In the genomic region with DNA sequence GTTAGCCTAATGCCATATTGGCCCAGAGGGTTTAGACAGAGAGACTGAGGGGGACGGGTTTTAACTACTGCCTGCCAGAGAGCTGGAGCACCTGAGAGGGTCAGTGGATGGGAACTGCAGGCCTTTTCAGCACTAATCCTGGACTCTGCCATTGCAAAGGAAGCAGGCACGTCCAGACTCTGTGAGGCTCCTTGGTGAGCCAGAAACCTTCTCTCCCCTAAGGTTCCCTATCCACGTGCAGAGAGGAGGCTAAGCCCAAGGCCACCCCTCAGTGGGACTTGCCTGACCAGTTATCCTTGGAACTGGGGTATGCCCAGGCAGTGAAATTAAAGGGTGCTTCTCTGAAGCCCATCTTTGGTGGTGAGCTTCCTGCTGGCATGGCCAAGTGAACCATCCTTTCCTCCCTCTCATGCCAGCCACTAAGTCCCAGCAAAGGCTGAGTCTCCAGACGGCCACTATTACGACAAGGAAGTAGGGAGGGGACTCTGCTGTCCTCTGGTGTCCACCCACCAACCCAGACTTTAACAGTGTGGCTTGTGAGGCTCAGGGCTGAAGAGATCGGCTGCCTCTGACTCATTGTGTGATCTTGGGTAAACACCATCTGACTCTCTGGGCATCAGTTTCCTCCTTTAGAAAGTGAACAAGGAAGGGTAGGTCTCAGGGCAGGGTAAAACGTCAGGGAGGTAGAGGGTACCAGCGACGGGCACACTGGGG, we compare ENCODE assay signal across 1 cellular context.
TF ChIP-seq lines count a peak whose summit lies in the region.

No MANE protein-coding gene starts in this region.

TF ChIP-seq in IMR-90, 13 proteins besides CTCF, POLR2A, EP300 and RAD21 (continued from another document):
- TF ChIP-seq, protein P1, sequence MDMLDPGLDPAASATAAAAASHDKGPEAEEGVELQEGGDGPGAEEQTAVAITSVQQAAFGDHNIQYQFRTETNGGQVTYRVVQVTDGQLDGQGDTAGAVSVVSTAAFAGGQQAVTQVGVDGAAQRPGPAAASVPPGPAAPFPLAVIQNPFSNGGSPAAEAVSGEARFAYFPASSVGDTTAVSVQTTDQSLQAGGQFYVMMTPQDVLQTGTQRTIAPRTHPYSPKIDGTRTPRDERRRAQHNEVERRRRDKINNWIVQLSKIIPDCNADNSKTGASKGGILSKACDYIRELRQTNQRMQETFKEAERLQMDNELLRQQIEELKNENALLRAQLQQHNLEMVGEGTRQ (IDR thresholded peaks at IDR 0.05; ENCODE audit: low read depth, low read length) = peak; percentile 18; the same call in 1 of the 2 replicates
- TF ChIP-seq MXI1 (IDR thresholded peaks at IDR 0.05; ENCODE audit: borderline replicate concordance, low read depth, low read length) = no peak
- TF ChIP-seq, protein P2, sequence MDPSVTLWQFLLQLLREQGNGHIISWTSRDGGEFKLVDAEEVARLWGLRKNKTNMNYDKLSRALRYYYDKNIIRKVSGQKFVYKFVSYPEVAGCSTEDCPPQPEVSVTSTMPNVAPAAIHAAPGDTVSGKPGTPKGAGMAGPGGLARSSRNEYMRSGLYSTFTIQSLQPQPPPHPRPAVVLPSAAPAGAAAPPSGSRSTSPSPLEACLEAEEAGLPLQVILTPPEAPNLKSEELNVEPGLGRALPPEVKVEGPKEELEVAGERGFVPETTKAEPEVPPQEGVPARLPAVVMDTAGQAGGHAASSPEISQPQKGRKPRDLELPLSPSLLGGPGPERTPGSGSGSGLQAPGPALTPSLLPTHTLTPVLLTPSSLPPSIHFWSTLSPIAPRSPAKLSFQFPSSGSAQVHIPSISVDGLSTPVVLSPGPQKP (IDR thresholded peaks at IDR 0.05; ENCODE audit: borderline replicate concordance, low read depth, low read length) = no peak
